8 cellular contexts compared by ENCODE assay signal in genomic region chr2:240432820-240433801, GRCh38. TPM values are rescaled to one million over a fixed set of nuclear protein-coding genes. Genes with fewer than 3 reads are reported as not detected.
DNase-seq lines count a peak whose midpoint lies in the region; ATAC-seq and TF ChIP-seq lines count a peak whose summit lies in the region.

No MANE protein-coding gene starts in this region.

- CTCF ChIA-PET in CD4-positive, alpha-beta T cell (lab: Charles Lee), result no interaction called here
- CTCF ChIA-PET in RWPE1 (lab: Yijun Ruan, JAX), result interaction anchor here (0.6 to 1.3 kb wide), 3 partner anchors 115 to 208 kb away, joined by 3 to 4 read pairs (median 3); no protein-coding TSS in a partner anchor

- H3K27me3 ChIP-seq in CD4-positive, alpha-beta T cell (ENCODE audit: control insufficient read depth, insufficient read depth, low read length), result peaks cover 21% of the 10 kb centered on the region

- peaks cover 4% of the 10 kb centered on the region for H3K36me3 Mint-ChIP-seq in CD4-positive, alpha-beta T cell (ENCODE audit: low read depth)
- no peaks in the 10 kb centered on the region for H3K36me3 Mint-ChIP-seq in endothelial cell (ENCODE audit: low read depth, unreplicated experiment)

- no peaks in the 10 kb centered on the region for H3K9me3 ChIP-seq in CD4-positive, alpha-beta T cell (ENCODE audit: control insufficient read depth, low read length)

- intact Hi-C loops in CD4-positive, alpha-beta T cell (cut with DNase I, micrococcal nuclease), result loop anchor here in 1 of 2 experiments (10.0 kb wide), 2 partner anchors 368 to 408 kb away; partner anchors contain the start of gene NDUFA10

- peaks cover 18% of the 10 kb centered on the region for H3K27me3 Mint-ChIP-seq in CD4-positive, alpha-beta T cell
- peaks cover 16% of the 10 kb centered on the region for H3K27me3 Mint-ChIP-seq in endothelial cell (ENCODE audit: unreplicated experiment)

- H3K4me1 Mint-ChIP-seq in CD4-positive, alpha-beta T cell (ENCODE audit: low read depth), result peaks cover 4% of the 10 kb centered on the region
- H3K4me1 Mint-ChIP-seq in endothelial cell (ENCODE audit: unreplicated experiment), result peaks cover 5% of the 10 kb centered on the region

- TF ChIP-seq CTCF in CD4-positive, alpha-beta T cell (IDR thresholded peaks at IDR 0.05), result no peak
- TF ChIP-seq CTCF in RWPE1 (conservative IDR thresholded peaks at IDR 0.05; ENCODE audit: low read depth) (no peak), endothelial cell (IDR thresholded peaks at IDR 0.05; ENCODE audit: unreplicated experiment) (no peak), omental fat pad (IDR thresholded peaks at IDR 0.05) (no peak)

- peak in 2 of 10 experiments; percentile 2 to 31 for DNase-seq in CD4-positive, alpha-beta T cell
- DNase-seq in RWPE1 (ENCODE audit: low spot score), result no peak
- peak; percentile 4 for DNase-seq in endothelial cell (ENCODE audit: low spot score)
- DNase-seq in omental fat pad (ENCODE audit: low spot score), result peak; percentile 6
- no peak for DNase-seq in H4 (ENCODE audit: low spot score)
- no peak for DNase-seq in DMS79 (lab: John Stamatoyannopoulos, UW)
- no peak for DNase-seq in stimulated activated CD4-positive, alpha-beta T cell treated with anti-CD3 and anti-CD28 coated beads, Interleukin-2, amount 100 ng/mL, for 24 hours

- peak overlapping the region; percentile 93 for H3K4me3 Mint-ChIP-seq in CD4-positive, alpha-beta T cell
- no peak overlapping the region for H3K4me3 Mint-ChIP-seq in endothelial cell (ENCODE audit: unreplicated experiment)

- H3K27ac ChIP-seq in CD4-positive, alpha-beta T cell (ENCODE audit: low read depth, low read length), result no peak overlapping the region
- peak overlapping the region; percentile 100 for H3K27ac ChIP-seq in RWPE1

- H3K9me3 Mint-ChIP-seq in CD4-positive, alpha-beta T cell, result no peaks in the 10 kb centered on the region
- H3K9me3 Mint-ChIP-seq in endothelial cell (ENCODE audit: unreplicated experiment), result no peaks in the 10 kb centered on the region

- no peak overlapping the region for H3K27ac Mint-ChIP-seq in CD4-positive, alpha-beta T cell
- H3K27ac Mint-ChIP-seq in endothelial cell (ENCODE audit: unreplicated experiment), result no peak overlapping the region

- no peak for ATAC-seq in CD4-positive, alpha-beta T cell (ENCODE audit: poor library complexity)
- ATAC-seq in omental fat pad (ENCODE audit: low FRiP score) (no peak), GM21515 (IDR thresholded peaks at IDR 0.05; ENCODE audit: unreplicated experiment) (no peak)

- POLR2A ChIA-PET in CD4-positive, alpha-beta T cell (lab: Charles Lee), result no interaction called here
- POLR2A ChIA-PET in RWPE1 (lab: Yijun Ruan, JAX; ENCODE audit: low non-redundant PET), result no interaction called here

RNA-seq across cellular contexts. Expression of gene GPC1, which starts 2.4 kb away (rescaled TPM):
- under 1 TPM; 0.58 to 0.98 TPM for total RNA-seq in CD4-positive, alpha-beta T cell
- 4.5 TPM for total RNA-seq in endothelial cell (ENCODE audit: unreplicated experiment)
- total RNA-seq in omental fat pad, result 10 to 100 TPM; 33.6 to 91.4 (median 39.5) TPM
- 17.9 and 25.7 TPM in 2 replicates for total RNA-seq in H4 (2014; rRNA removed; shearing (Covaris generic))

Comparison
In these comparisons a context has a peak if more than half of its experiments do, and no peak if none do; other contexts are left out.
1. DNase-seq: peak in endothelial cell (single experiment) and omental fat pad (single experiment); none in RWPE1 (single experiment), H4 (single experiment), DMS79 (single experiment) and stimulated activated CD4-positive, alpha-beta T cell treated with anti-CD3 and anti-CD28 coated beads, Interleukin-2, amount 100 ng/mL, for 24 hours (0 of 2).